1 cellular context compared by ENCODE assay signal in genomic region chr2:235485362-235485761, GRCh38.
TF ChIP-seq lines count a peak whose summit lies in the region.

No MANE protein-coding gene starts in this region.

TF ChIP-seq in K562, 482 proteins besides CTCF, POLR2A, EP300 and RAD21 (continued from another document and continues in another):
- TF ChIP-seq HSF4 (CRISPR knock-in tag; IDR thresholded peaks at IDR 0.05; ENCODE audit: borderline replicate concordance) = no peak
- TF ChIP-seq BRF1 (IDR thresholded peaks at IDR 0.05; ENCODE audit: borderline replicate concordance, extremely low read depth, insufficient read length) = no peak
- TF ChIP-seq KLF10 (CRISPR knock-in tag; IDR thresholded peaks at IDR 0.05) = no peak
- no peak for TF ChIP-seq CBX8 (IDR thresholded peaks at IDR 0.05; ENCODE audit: borderline replicate concordance, extremely low read depth, low read depth, low read length, poor library complexity, severe bottlenecking)
- TF ChIP-seq ARID4B (CRISPR knock-in tag; IDR thresholded peaks at IDR 0.05) = no peak
- TF ChIP-seq NR2C1 (IDR thresholded peaks at IDR 0.05) = no peak
- TF ChIP-seq NR2C1 (tag; IDR thresholded peaks at IDR 0.05) = no peak
- TF ChIP-seq ATF1 (CRISPR knock-in tag; IDR thresholded peaks at IDR 0.05) = no peak
- 0 out of 2 replicates have a peak, but pooled peaks have one; percentile 12 for TF ChIP-seq ATF1 (tag; IDR thresholded peaks at IDR 0.05)
- no peak for TF ChIP-seq ETV6 (IDR thresholded peaks at IDR 0.05; ENCODE audit: borderline replicate concordance in 1 of 2, low read depth in 2 of 2, low read length in 1 of 2)
- no peak for TF ChIP-seq ETV6 (CRISPR knock-in tag; IDR thresholded peaks at IDR 0.05; ENCODE audit: borderline replicate concordance)
- TF ChIP-seq BRF2 (IDR thresholded peaks at IDR 0.05; ENCODE audit: borderline replicate concordance, insufficient read depth, insufficient read length) = no peak
- TF ChIP-seq CHD2 (IDR thresholded peaks at IDR 0.05; ENCODE audit: low read depth, low read length) = no peak
- no peak for TF ChIP-seq CGGBP1 (CRISPR knock-in tag; IDR thresholded peaks at IDR 0.05)
- TF ChIP-seq SAFB (IDR thresholded peaks at IDR 0.05; ENCODE audit: borderline replicate concordance, low read depth, low read length) = no peak
- no peak for TF ChIP-seq FOXA1 (IDR thresholded peaks at IDR 0.05; ENCODE audit: borderline replicate concordance)
- TF ChIP-seq SPI1 (IDR thresholded peaks at IDR 0.05; ENCODE audit: borderline replicate concordance, low read depth, low read length) = no peak
- no peak for TF ChIP-seq ZNF589 (CRISPR knock-in tag; IDR thresholded peaks at IDR 0.05; ENCODE audit: low read depth)
- TF ChIP-seq HNRNPH1 (optimal IDR thresholded peaks at IDR 0.05; ENCODE audit: low read depth, low read length) = no peak
- TF ChIP-seq PHF20 (IDR thresholded peaks at IDR 0.05; ENCODE audit: partially characterized antibody) = no peak
- TF ChIP-seq EWSR1 (IDR thresholded peaks at IDR 0.05; ENCODE audit: borderline replicate concordance, low read depth, partially characterized antibody) = no peak
- TF ChIP-seq NONO (IDR thresholded peaks at IDR 0.05; ENCODE audit: low read depth in 2 of 2, low read length in 1 of 2) = no peak
- TF ChIP-seq ZNF277 (CRISPR knock-in tag; IDR thresholded peaks at IDR 0.05; ENCODE audit: borderline replicate concordance) = no peak
- TF ChIP-seq NFE2 (IDR thresholded peaks at IDR 0.05; ENCODE audit: low read depth) = peak; percentile 83
- TF ChIP-seq TEAD1 (CRISPR knock-in tag; IDR thresholded peaks at IDR 0.05) = no peak
- TF ChIP-seq ZBTB1 (CRISPR knock-in tag; IDR thresholded peaks at IDR 0.05; ENCODE audit: borderline replicate concordance, low read depth) = no peak
- TF ChIP-seq PTBP1 (IDR thresholded peaks at IDR 0.05; ENCODE audit: low read depth, low read length) = no peak
- no peak for TF ChIP-seq HMBOX1 (IDR thresholded peaks at IDR 0.05)
- no peak for TF ChIP-seq PTRF (tag; IDR thresholded peaks at IDR 0.05)
- no peak for TF ChIP-seq TGIF2 (CRISPR knock-in tag; IDR thresholded peaks at IDR 0.05)
- TF ChIP-seq ESRRA (IDR thresholded peaks at IDR 0.05; ENCODE audit: borderline replicate concordance, low read depth) = no peak
- no peak for TF ChIP-seq SREBF1 (IDR thresholded peaks at IDR 0.05; ENCODE audit: borderline replicate concordance, low read depth, low read length)
- TF ChIP-seq POLR3A (IDR thresholded peaks at IDR 0.05; ENCODE audit: borderline replicate concordance, extremely low read depth, insufficient read depth, insufficient read length) = no peak
- no peak for TF ChIP-seq MED1 (CRISPR knock-in tag; IDR thresholded peaks at IDR 0.05; ENCODE audit: borderline replicate concordance)
- TF ChIP-seq HES1 (IDR thresholded peaks at IDR 0.05; ENCODE audit: low read depth) = no peak
- no peak for TF ChIP-seq TAF15 (IDR thresholded peaks at IDR 0.05; ENCODE audit: low read depth, low read length)
- no peak for TF ChIP-seq NFE2L1 (tag; IDR thresholded peaks at IDR 0.05; ENCODE audit: borderline replicate concordance, low read depth)
- no peak for TF ChIP-seq BRCA1 (IDR thresholded peaks at IDR 0.05)
- TF ChIP-seq BRCA1 (CRISPR knock-in tag; IDR thresholded peaks at IDR 0.05) = no peak
- TF ChIP-seq TRIM24 (IDR thresholded peaks at IDR 0.05) = peak in 1 of 2 experiments; percentile 50; a peak in 1 of 4 replicates
- TF ChIP-seq ZZZ3 (IDR thresholded peaks at IDR 0.05) = no peak
- TF ChIP-seq CBX2 (IDR thresholded peaks at IDR 0.05; ENCODE audit: insufficient read depth, low read length, poor library complexity, severe bottlenecking) = no peak
- TF ChIP-seq HOMEZ (CRISPR knock-in tag; IDR thresholded peaks at IDR 0.05) = no peak
- no peak for TF ChIP-seq NR3C1 (CRISPR knock-in tag; IDR thresholded peaks at IDR 0.05)
- TF ChIP-seq ZNF274 (IDR thresholded peaks at IDR 0.05; ENCODE audit: borderline replicate concordance, low read depth, low read length) = no peak
- TF ChIP-seq ZNF280B (CRISPR knock-in tag; IDR thresholded peaks at IDR 0.05) = no peak
- no peak for TF ChIP-seq NCOR1 (IDR thresholded peaks at IDR 0.05)
- no peak for TF ChIP-seq SIRT6 (IDR thresholded peaks at IDR 0.05; ENCODE audit: low read depth, low read length)
- no peak for TF ChIP-seq USF2 (CRISPR knock-in tag; IDR thresholded peaks at IDR 0.05)
- TF ChIP-seq SRSF9 (IDR thresholded peaks at IDR 0.05; ENCODE audit: borderline replicate concordance, low read depth, low read length) = no peak
- no peak for TF ChIP-seq NCOA1 (IDR thresholded peaks at IDR 0.05; ENCODE audit: low read depth)
